Comparison of ENCODE assay signal across 19 cellular contexts in genomic region chr5:154271466-154271865, GRCh38.
DNase-seq lines count a peak whose midpoint lies in the region; ATAC-seq, FAIRE-seq and TF ChIP-seq lines count a peak whose summit lies in the region.
"Had no signal": no experiment of that assay in that cellular context is flagged by ENCODE, and none has a peak within 500 bp of the region (broad histone marks: within the 10 kb centered on the region; RNA-seq: fewer than 3 reads in every experiment).

No MANE protein-coding gene starts in this region.

- FAIRE-seq in K562 (lab: Jason Lieb, UNC), result no peak
- FAIRE-seq: GM12891, GM18507 had no signal

- peaks cover 15 to 42% of the 10 kb centered on the region in 2 experiments for H3K4me1 ChIP-seq in K562 (replicated peaks in 1 of 2; ENCODE audit: control insufficient read depth in 2 of 2, insufficient read depth in 2 of 2, low read length in 2 of 2)
- H3K4me1 ChIP-seq: BE2C had no signal

- no peak for DNase-seq in activated CD8-positive, alpha-beta memory T cell treated with anti-CD3 and anti-CD28 coated beads, Interleukin-2, amount 10 ng/mL, durations not matched to agents 7 days and 5 days
- no peak for DNase-seq in activated CD8-positive, alpha-beta memory T cell treated with anti-CD3 and anti-CD28 coated beads for 24 hours
- DNase-seq in K562 (ENCODE audit: extremely low read depth in 1 of 4, low spot score in 3 of 4), result no peak
- DNase-seq in DMS114 treated with DMSO at 0.1 percent for 48 hours (lab: John Stamatoyannopoulos, UW; ENCODE audit: unreplicated experiment), result no peak
- no peak for DNase-seq in naive thymus-derived CD8-positive, alpha-beta T cell
- no peak for DNase-seq in ureter (ENCODE audit: low spot score)
- no peak for DNase-seq in MCF 10A (ENCODE audit: unreplicated experiment)
- DNase-seq: 8988T, BE2C, GF-D8, KG1, NCI-H1048, NCI-H146 had no signal

- H3K9me1 ChIP-seq in K562 (ENCODE audit: control insufficient read depth, insufficient read depth, low read length), result no peaks in the 10 kb centered on the region

- intact Hi-C loops in K562 (cut with micrococcal nuclease) (no loop called here), MCF 10A (cut with micrococcal nuclease) (no loop called here)

- no peak overlapping the region for H3K4me3 Mint-ChIP-seq in activated CD8-positive, alpha-beta memory T cell treated with anti-CD3 and anti-CD28 coated beads, Interleukin-2, amount 10 ng/mL, durations not matched to agents 7 days and 5 days
- H3K4me3 Mint-ChIP-seq in nephron, result no peak overlapping the region
- no peak overlapping the region for H3K4me3 Mint-ChIP-seq in naive thymus-derived CD8-positive, alpha-beta T cell
- no peak overlapping the region for H3K4me3 Mint-ChIP-seq in MCF 10A (ENCODE audit: unreplicated experiment)
- H3K4me3 Mint-ChIP-seq: GM23338 had no signal

- TF ChIP-seq CTCF in K562 (IDR thresholded peaks at IDR 0.05 in 2 of 3, conservative IDR thresholded peaks at IDR 0.05 in 1 of 3; ENCODE audit: insufficient read depth in 2 of 3, low read depth in 1 of 3, low read length in 3 of 3), result no peak
- TF ChIP-seq CTCF in nephron (IDR thresholded peaks at IDR 0.05; ENCODE audit: unreplicated experiment in 3 of 3), result no peak
- no peak for TF ChIP-seq CTCF in MCF 10A (IDR thresholded peaks at IDR 0.05; ENCODE audit: unreplicated experiment)

- H3K9me3 Mint-ChIP-seq in activated CD8-positive, alpha-beta memory T cell treated with anti-CD3 and anti-CD28 coated beads, Interleukin-2, amount 10 ng/mL, durations not matched to agents 7 days and 5 days (ENCODE audit: low read depth), result no peaks in the 10 kb centered on the region
- H3K9me3 Mint-ChIP-seq in nephron (no peaks in the 10 kb centered on the region), MCF 10A (ENCODE audit: unreplicated experiment) (no peaks in the 10 kb centered on the region)
- H3K9me3 Mint-ChIP-seq in naive thymus-derived CD8-positive, alpha-beta T cell, result no peaks in the 10 kb centered on the region
- H3K9me3 Mint-ChIP-seq: GM23338 had no signal

- no peaks in the 10 kb centered on the region for H3K27me3 Mint-ChIP-seq in activated CD8-positive, alpha-beta memory T cell treated with anti-CD3 and anti-CD28 coated beads, Interleukin-2, amount 10 ng/mL, durations not matched to agents 7 days and 5 days
- peaks cover 7% of the 10 kb centered on the region for H3K27me3 Mint-ChIP-seq in nephron (ENCODE audit: low read depth)
- H3K27me3 Mint-ChIP-seq in naive thymus-derived CD8-positive, alpha-beta T cell, result no peaks in the 10 kb centered on the region
- no peaks in the 10 kb centered on the region for H3K27me3 Mint-ChIP-seq in MCF 10A (ENCODE audit: insufficient read depth, unreplicated experiment)

- peak overlapping the region; percentile 39 for H3K27ac Mint-ChIP-seq in activated CD8-positive, alpha-beta memory T cell treated with anti-CD3 and anti-CD28 coated beads, Interleukin-2, amount 10 ng/mL, durations not matched to agents 7 days and 5 days
- H3K27ac Mint-ChIP-seq in nephron (peak overlapping the region; percentile 61 to 89 (median 73)), MCF 10A (ENCODE audit: low read depth, unreplicated experiment) (no peak overlapping the region)
- H3K27ac Mint-ChIP-seq in naive thymus-derived CD8-positive, alpha-beta T cell, result peak overlapping the region in 3 of 10 donors; percentile 19 to 79 (median 47)
- H3K27ac Mint-ChIP-seq: GM23338 had no signal

- no peaks in the 10 kb centered on the region for H3K27me3 ChIP-seq in K562 (ENCODE audit: control insufficient read depth in 2 of 2, insufficient read depth in 2 of 2, low read length in 2 of 2)
- H3K27me3 ChIP-seq: BE2C had no signal

- H3K9ac ChIP-seq in K562 (ENCODE audit: insufficient read depth in 1 of 2, low read depth in 2 of 2, low read length in 2 of 2), result no peak overlapping the region

- H3K36me3 Mint-ChIP-seq in activated CD8-positive, alpha-beta memory T cell treated with anti-CD3 and anti-CD28 coated beads, Interleukin-2, amount 10 ng/mL, durations not matched to agents 7 days and 5 days, result no peaks in the 10 kb centered on the region
- H3K36me3 Mint-ChIP-seq in nephron (ENCODE audit: low read depth) (no peaks in the 10 kb centered on the region), MCF 10A (ENCODE audit: insufficient read depth, unreplicated experiment) (no peaks in the 10 kb centered on the region)
- H3K36me3 Mint-ChIP-seq in naive thymus-derived CD8-positive, alpha-beta T cell, result peaks cover 0 to 8% (median 3%) of the 10 kb centered on the region in 3 donors

- no peaks in the 10 kb centered on the region for H3K9me3 ChIP-seq in K562 (replicated peaks; ENCODE audit: control insufficient read depth, insufficient read depth, low read depth, low read length)
- H3K9me3 ChIP-seq: BE2C had no signal

- TF ChIP-seq RAD21 in K562 (CRISPR knock-in tag; conservative IDR thresholded peaks at IDR 0.05 in 1 of 2, IDR thresholded peaks at IDR 0.05 in 1 of 2), result no peak

- no peak for TF ChIP-seq EP300 in K562 (IDR thresholded peaks at IDR 0.05; ENCODE audit: low read length)

- no peak overlapping the region for H3K4me3 ChIP-seq in K562
- H3K4me3 ChIP-seq: GM23338 had no signal

- no peak for TF ChIP-seq POLR2A in K562 (conservative IDR thresholded peaks at IDR 0.05)

- H3K36me3 ChIP-seq in K562 (ENCODE audit: control insufficient read depth, insufficient read depth, low read length), result no peaks in the 10 kb centered on the region
- H3K36me3 ChIP-seq: BE2C had no signal

- no peak for ATAC-seq in activated CD8-positive, alpha-beta memory T cell treated with anti-CD3 and anti-CD28 coated beads, Interleukin-2, amount 10 ng/mL, durations not matched to agents 7 days and 5 days
- ATAC-seq in K562, result no peak
- no peak for ATAC-seq in naive thymus-derived CD8-positive, alpha-beta T cell
- ATAC-seq: GM23338, Panc1, Right ventricle myocardium inferior had no signal

- in situ Hi-C loops in K562 (cut with MboI), result no loop called here

- H2AFZ ChIP-seq in K562 (ENCODE audit: low read depth, low read length), result no peak overlapping the region
- H2AFZ ChIP-seq: GM23338 had no signal

- no peak overlapping the region for H3K27ac ChIP-seq in K562 (ENCODE audit: extremely low read depth, low read depth, low read length)

- no peaks in the 10 kb centered on the region for H4K20me1 ChIP-seq in K562 (replicated peaks; ENCODE audit: control insufficient read depth, insufficient read depth, low read length)

- POLR2A ChIA-PET in K562 (lab: Yijun Ruan, JAX), result interaction anchor here (1.0 to 1.4 kb wide), 2 partner anchors 13 to 25 kb away, joined by 3 to 4 read pairs; no protein-coding TSS in a partner anchor
- POLR2A ChIA-PET in naive thymus-derived CD8-positive, alpha-beta T cell (lab: Charles Lee), result no interaction called here
- POLR2A ChIA-PET in MCF 10A (lab: Yijun Ruan, JAX), result interaction anchor here (0.8 kb wide), 1 partner anchor 42 kb away, joined by 3 read pairs; no protein-coding TSS in a partner anchor

- H3K79me2 ChIP-seq in K562 (ENCODE audit: control insufficient read depth, insufficient read depth, low read length), result no peaks in the 10 kb centered on the region

- BruUV-seq in K562 (replicated peaks; lab: Mats Ljungman, UMichigan) (no TSS peak), MCF 10A (replicated peaks; lab: Mats Ljungman, UMichigan) (no TSS peak)

- H3K4me1 Mint-ChIP-seq in activated CD8-positive, alpha-beta memory T cell treated with anti-CD3 and anti-CD28 coated beads, Interleukin-2, amount 10 ng/mL, durations not matched to agents 7 days and 5 days, result peaks cover 38% of the 10 kb centered on the region
- H3K4me1 Mint-ChIP-seq in nephron, result peaks cover 62% of the 10 kb centered on the region
- H3K4me1 Mint-ChIP-seq in naive thymus-derived CD8-positive, alpha-beta T cell, result peaks cover 17 to 44% (median 33%) of the 10 kb centered on the region in 4 donors
- peaks cover 32% of the 10 kb centered on the region for H3K4me1 Mint-ChIP-seq in MCF 10A (ENCODE audit: insufficient read depth, unreplicated experiment)

- 58% methylated on average over 1 of the region's 1 CpG for WGBS in K562 (ENCODE audit: insufficient coverage, low coverage, missing lambda C conversion rate)

- CTCF ChIA-PET in activated CD8-positive, alpha-beta memory T cell treated with anti-CD3 and anti-CD28 coated beads, Interleukin-2, amount 10 ng/mL, durations not matched to agents 7 days and 5 days (lab: Charles Lee), result interaction anchor here (1.6 kb wide), 1 partner anchor 199 kb away, joined by 4 read pairs; no protein-coding TSS in a partner anchor
- CTCF ChIA-PET in K562 (lab: Yijun Ruan, JAX; ENCODE audit: low intra/inter-chr PET ratio) (no interaction called here), MCF 10A (lab: Yijun Ruan, JAX) (no interaction called here)

- H3K4me2 ChIP-seq in K562 (ENCODE audit: insufficient read depth, low read length), result no peak overlapping the region
- H3K4me2 ChIP-seq: GM23338 had no signal

TF ChIP-seq in K562, 482 proteins besides CTCF, POLR2A, EP300 and RAD21 (continues in another document):
- TF ChIP-seq, protein P1, sequence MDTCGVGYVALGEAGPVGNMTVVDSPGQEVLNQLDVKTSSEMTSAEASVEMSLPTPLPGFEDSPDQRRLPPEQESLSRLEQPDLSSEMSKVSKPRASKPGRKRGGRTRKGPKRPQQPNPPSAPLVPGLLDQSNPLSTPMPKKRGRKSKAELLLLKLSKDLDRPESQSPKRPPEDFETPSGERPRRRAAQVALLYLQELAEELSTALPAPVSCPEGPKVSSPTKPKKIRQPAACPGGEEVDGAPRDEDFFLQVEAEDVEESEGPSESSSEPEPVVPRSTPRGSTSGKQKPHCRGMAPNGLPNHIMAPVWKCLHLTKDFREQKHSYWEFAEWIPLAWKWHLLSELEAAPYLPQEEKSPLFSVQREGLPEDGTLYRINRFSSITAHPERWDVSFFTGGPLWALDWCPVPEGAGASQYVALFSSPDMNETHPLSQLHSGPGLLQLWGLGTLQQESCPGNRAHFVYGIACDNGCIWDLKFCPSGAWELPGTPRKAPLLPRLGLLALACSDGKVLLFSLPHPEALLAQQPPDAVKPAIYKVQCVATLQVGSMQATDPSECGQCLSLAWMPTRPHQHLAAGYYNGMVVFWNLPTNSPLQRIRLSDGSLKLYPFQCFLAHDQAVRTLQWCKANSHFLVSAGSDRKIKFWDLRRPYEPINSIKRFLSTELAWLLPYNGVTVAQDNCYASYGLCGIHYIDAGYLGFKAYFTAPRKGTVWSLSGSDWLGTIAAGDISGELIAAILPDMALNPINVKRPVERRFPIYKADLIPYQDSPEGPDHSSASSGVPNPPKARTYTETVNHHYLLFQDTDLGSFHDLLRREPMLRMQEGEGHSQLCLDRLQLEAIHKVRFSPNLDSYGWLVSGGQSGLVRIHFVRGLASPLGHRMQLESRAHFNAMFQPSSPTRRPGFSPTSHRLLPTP (IDR thresholded peaks at IDR 0.05; ENCODE audit: borderline replicate concordance, extremely low read depth, insufficient read length), result no peak
- TF ChIP-seq PKNOX1 (IDR thresholded peaks at IDR 0.05), result peak; percentile 42; the same call in 1 of the 2 replicates
